ENCODE assay signal across 32 cellular contexts in genomic region chr10:102741848-102742247, GRCh38.
"Had no signal": no experiment of that assay in that cellular context is flagged by ENCODE, and none has a peak within 500 bp of the region (broad histone marks: within the 10 kb centered on the region; RNA-seq: fewer than 3 reads in every experiment).

No MANE protein-coding gene starts in this region.

- H3K9me3 Mint-ChIP-seq: activated naive CD4-positive, alpha-beta T cell treated with anti-CD3 and anti-CD28 coated beads for 36 hours; brain; endodermal cell had no signal

- H3K36me3 ChIP-seq: adrenal gland, breast epithelium, colonic mucosa had no signal

- H3K4me3 Mint-ChIP-seq: activated CD4-positive, alpha-beta memory T cell treated with anti-CD3 and anti-CD28 coated beads, Interleukin-2, amount 10 ng/mL, durations not matched to agents 7 days and 5 days; activated CD4-positive, alpha-beta T cell treated with anti-CD3 and anti-CD28 coated beads for 36 hours; activated CD4-positive, alpha-beta T cell treated with anti-CD3 and anti-CD28 coated beads, Interleukin-2, amount 10 ng/mL, durations not matched to agents 7 days and 5 days; activated naive CD4-positive, alpha-beta T cell treated with anti-CD3 and anti-CD28 coated beads for 36 hours; activated naive CD4-positive, alpha-beta T cell treated with anti-CD3 and anti-CD28 coated beads, Interleukin-2, amount 50 U/mL, for 24 hours; activated naive CD8-positive, alpha-beta T cell treated with anti-CD3 and anti-CD28 coated beads for 36 hours; activated naive CD8-positive, alpha-beta T cell treated with anti-CD3 and anti-CD28 coated beads, Interleukin-2, amount 50 U/mL, for 24 hours; activated T-cell treated with anti-CD3 and anti-CD28 coated beads, Interleukin-2, amount 50 U/mL, for 4 hours; endodermal cell; T-helper 17 cell; T-helper 2 cell treated with Interferon-gamma antibody and Interleukin-4, amounts not matched to agents 5 μg/mL and 100 μg/mL, for 36 hours had no signal

- DNase-seq: activated CD4-positive, alpha-beta memory T cell treated with anti-CD3 and anti-CD28 coated beads, Interleukin-2, amount 10 ng/mL, durations not matched to agents 7 days and 5 days; activated CD4-positive, alpha-beta T cell treated with anti-CD3 and anti-CD28 coated beads for 36 hours; activated CD4-positive, alpha-beta T cell treated with anti-CD3 and anti-CD28 coated beads, Interleukin-2, amount 10 ng/mL, durations not matched to agents 7 days and 5 days; activated CD4-positive, alpha-beta T cell treated with anti-CD3 and anti-CD28 coated beads, Interleukin-2, amount 50 U/mL, for 4 hours; activated CD4-positive, CD25-positive, alpha-beta regulatory T cell; activated CD4-positive, CD25-positive, alpha-beta regulatory T cell treated with anti-CD3 and anti-CD28 coated beads, Interleukin-2, amount 50 U/mL, for 72 hours; activated effector memory CD4-positive, alpha-beta T cell treated with anti-CD3 and anti-CD28 coated beads, Interleukin-2, amount 50 U/mL, for 16 hours; activated naive CD4-positive, alpha-beta T cell treated with anti-CD3 and anti-CD28 coated beads for 36 hours; activated naive CD8-positive, alpha-beta T cell treated with anti-CD3 and anti-CD28 coated beads for 36 hours; activated naive CD8-positive, alpha-beta T cell treated with anti-CD3 and anti-CD28 coated beads, Interleukin-2, amount 50 U/mL, for 24 hours; activated T-cell treated with anti-CD3 and anti-CD28 coated beads, Interleukin-2, amount 50 U/mL, for 4 hours; adrenal gland; amygdala; aorta; central memory CD4-positive, alpha-beta T cell; cerebellar nuclear complex; colonic mucosa; dorsolateral prefrontal cortex; effector memory CD4-positive, alpha-beta T cell; endodermal cell; esophagus squamous epithelium; foreskin melanocyte; T-helper 1 cell; T-helper 17 cell had no signal

- H3K4me1 ChIP-seq: breast epithelium had no signal

- H3K27ac ChIP-seq: adrenal gland, breast epithelium, cardiac muscle cell, colonic mucosa, dorsolateral prefrontal cortex, epithelial cell of prostate, esophagus squamous epithelium, gastroesophageal sphincter had no signal

- H3K27ac Mint-ChIP-seq: activated CD4-positive, alpha-beta T cell treated with anti-CD3 and anti-CD28 coated beads, Interleukin-2, amount 10 ng/mL, durations not matched to agents 7 days and 5 days; activated naive CD4-positive, alpha-beta T cell treated with anti-CD3 and anti-CD28 coated beads, Interleukin-2, amount 50 U/mL, for 24 hours; activated naive CD8-positive, alpha-beta T cell treated with anti-CD3 and anti-CD28 coated beads for 36 hours; activated naive CD8-positive, alpha-beta T cell treated with anti-CD3 and anti-CD28 coated beads, Interleukin-2, amount 50 U/mL, for 24 hours; activated T-helper 2 cell treated with anti-CD3 and anti-CD28 coated beads, Interferon-gamma antibody, Interleukin-2, Interleukin-4, amounts not matched to agents 10 μg/mL and 5 μg/mL and 100 μg/mL, durations not matched to agents 14 hours and 24 hours and 36 hours; endodermal cell; T-helper 17 cell; T-helper 2 cell treated with Interferon-gamma antibody and Interleukin-4, amounts not matched to agents 5 μg/mL and 100 μg/mL, for 36 hours had no signal

- H3K27me3 Mint-ChIP-seq: activated CD4-positive, alpha-beta memory T cell treated with anti-CD3 and anti-CD28 coated beads, Interleukin-2, amount 10 ng/mL, durations not matched to agents 7 days and 5 days; activated CD4-positive, alpha-beta T cell treated with anti-CD3 and anti-CD28 coated beads for 36 hours; activated CD4-positive, alpha-beta T cell treated with anti-CD3 and anti-CD28 coated beads, Interleukin-2, amount 10 ng/mL, durations not matched to agents 7 days and 5 days; activated naive CD4-positive, alpha-beta T cell treated with anti-CD3 and anti-CD28 coated beads, Interleukin-2, amount 50 U/mL, for 24 hours; activated naive CD8-positive, alpha-beta T cell treated with anti-CD3 and anti-CD28 coated beads for 36 hours; activated naive CD8-positive, alpha-beta T cell treated with anti-CD3 and anti-CD28 coated beads, Interleukin-2, amount 50 U/mL, for 24 hours; T-helper 17 cell had no signal

- H3K4me3 ChIP-seq: adrenal gland, breast epithelium, cardiac muscle cell, colonic mucosa, dorsolateral prefrontal cortex, esophagus squamous epithelium, gastroesophageal sphincter had no signal

- H3K9me3 ChIP-seq: adrenal gland, breast epithelium, colonic mucosa, esophagus squamous epithelium, gastroesophageal sphincter had no signal

- H3K36me3 Mint-ChIP-seq: activated naive CD4-positive, alpha-beta T cell treated with anti-CD3 and anti-CD28 coated beads, Interleukin-2, amount 50 U/mL, for 24 hours had no signal

- H3K27me3 ChIP-seq: adrenal gland, breast epithelium, cardiac muscle cell, colonic mucosa, dorsolateral prefrontal cortex, esophagus squamous epithelium, gastroesophageal sphincter had no signal
